7 cellular contexts compared by ENCODE assay signal in the genomic region with DNA sequence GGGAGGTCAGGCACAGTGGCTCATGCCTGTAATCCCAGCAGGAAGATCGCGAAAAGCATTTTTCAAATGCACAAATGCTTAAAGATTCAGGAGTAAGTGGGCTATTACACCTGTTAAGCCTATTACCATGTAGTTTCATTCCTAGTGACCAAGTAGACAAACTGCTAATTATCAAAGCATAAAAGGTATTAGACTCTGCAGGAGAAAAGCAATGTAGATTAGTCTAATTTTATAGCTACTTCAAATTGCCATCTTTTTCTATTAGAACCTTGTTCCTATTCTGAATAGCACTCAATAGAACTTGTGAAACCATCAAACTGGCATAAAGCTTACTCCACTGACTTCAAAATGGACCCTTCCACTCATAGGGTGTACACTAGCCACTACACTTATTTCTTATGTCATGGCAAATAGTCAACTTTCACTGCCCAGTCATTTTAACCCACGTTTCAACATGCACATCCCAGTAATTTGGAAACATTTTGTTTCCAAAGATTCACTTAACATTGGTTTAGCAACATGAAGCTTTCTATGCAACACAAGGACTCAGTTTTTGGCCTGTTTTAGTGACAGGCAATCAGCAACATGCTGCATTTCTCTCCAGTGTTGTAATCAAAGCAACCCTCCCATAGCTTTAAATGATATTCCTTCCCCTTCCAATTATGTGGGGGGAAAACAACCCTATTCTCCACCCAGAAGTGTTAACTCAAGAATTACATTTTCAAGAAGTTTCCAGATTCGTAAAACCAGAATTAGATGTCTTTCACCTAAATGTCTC. TPM values are rescaled to one million over a fixed set of nuclear protein-coding genes. Genes with fewer than 3 reads are reported as not detected.
DNase-seq lines count a peak whose midpoint lies in the region; ATAC-seq and TF ChIP-seq lines count a peak whose summit lies in the region.

No MANE protein-coding gene starts in this region.

- H3K4me1 ChIP-seq in skeletal muscle satellite cell (ENCODE audit: control insufficient read depth, insufficient read depth, low read length) = peaks cover 12% of the 10 kb centered on the region

- peaks cover 28% of the 10 kb centered on the region for H3K4me1 Mint-ChIP-seq in endothelial cell (ENCODE audit: unreplicated experiment)

- ATAC-seq in GM18505 (IDR thresholded peaks at IDR 0.05; ENCODE audit: unreplicated experiment) = no peak

- peaks cover 26% of the 10 kb centered on the region for H3K27me3 Mint-ChIP-seq in endothelial cell (ENCODE audit: unreplicated experiment)

- peak overlapping the region; percentile 79 for H3K9ac ChIP-seq in skeletal muscle satellite cell (ENCODE audit: low read depth, low read length)

- no peaks in the 10 kb centered on the region for H3K27me3 ChIP-seq in skeletal muscle satellite cell (ENCODE audit: control insufficient read depth, insufficient read depth, low read length)

- DNase-seq in RPMI7951 (ENCODE audit: low read depth) = peak; percentile 10
- DNase-seq in endothelial cell (ENCODE audit: low spot score) = no peak
- no peak for DNase-seq in T-helper 9 cell
- no peak for DNase-seq in SK-N-DZ (ENCODE audit: low spot score)
- DNase-seq in NCI-H187 treated with DMSO at 0.1 percent for 48 hours (lab: John Stamatoyannopoulos, UW) = no peak

- H3K4me3 Mint-ChIP-seq in endothelial cell (ENCODE audit: unreplicated experiment) = peak overlapping the region; percentile 85

- peak overlapping the region; percentile 59 for H3K4me3 ChIP-seq in skeletal muscle satellite cell (ENCODE audit: low read length)

- H3K36me3 ChIP-seq in skeletal muscle satellite cell (ENCODE audit: insufficient read depth, low read length) = peaks cover 59% of the 10 kb centered on the region

- no peaks in the 10 kb centered on the region for H3K9me3 ChIP-seq in skeletal muscle satellite cell (replicated peaks; ENCODE audit: low read length)

- TF ChIP-seq POLR2A in GM18505 (IDR thresholded peaks at IDR 0.05; ENCODE audit: borderline replicate concordance, extremely low read depth, insufficient read depth, insufficient read length) = peak; percentile 67

- peak overlapping the region; percentile 81 for H3K4me2 ChIP-seq in skeletal muscle satellite cell (ENCODE audit: low read length)

- H3K36me3 Mint-ChIP-seq in endothelial cell (ENCODE audit: low read depth, unreplicated experiment) = peaks cover 49% of the 10 kb centered on the region

- peaks cover 4% of the 10 kb centered on the region for H3K9me3 Mint-ChIP-seq in endothelial cell (ENCODE audit: unreplicated experiment)

- H3K27ac Mint-ChIP-seq in endothelial cell (ENCODE audit: unreplicated experiment) = peak overlapping the region; percentile 68

- TF ChIP-seq CTCF in endothelial cell (IDR thresholded peaks at IDR 0.05; ENCODE audit: unreplicated experiment) = no peak

RNA-seq across cellular contexts. Expression of a gene that starts 3.9 kb away (rescaled TPM):
- 8,626 and 10,453 TPM in 2 replicates for total RNA-seq in RPMI7951 (2014; rRNA removed; shearing (Covaris generic))
- 13,000 TPM for total RNA-seq in endothelial cell (ENCODE audit: unreplicated experiment)
- 14,246 and 14,975 TPM in 2 replicates for total RNA-seq in skeletal muscle satellite cell (2012; rRNA removed)
- polyA plus RNA-seq in SK-N-DZ (2014; cell fraction: cytosol; rRNA removed) = 8,920 and 9,808 TPM in 2 replicates
- 3,279 and 4,441 TPM in 2 replicates for polyA plus RNA-seq in SK-N-DZ (2014; cell fraction: nucleus; rRNA removed)

RNA-seq across cellular contexts. Expression of a gene that starts 55.4 kb away (rescaled TPM):
- 34.8 and 43.5 TPM in 2 replicates for total RNA-seq in RPMI7951 (2014; rRNA removed; shearing (Covaris generic))
- 23.8 TPM for total RNA-seq in endothelial cell (ENCODE audit: unreplicated experiment)
- total RNA-seq in skeletal muscle satellite cell (2012; rRNA removed) = 33.7 and 35.4 TPM in 2 replicates
- 20.1 and 25.6 TPM in 2 replicates for polyA plus RNA-seq in SK-N-DZ (2014; cell fraction: cytosol; rRNA removed)
- 29.4 and 30.2 TPM in 2 replicates for polyA plus RNA-seq in SK-N-DZ (2014; cell fraction: nucleus; rRNA removed)
